Comparison of ENCODE assay signal across 6 cellular contexts in genomic region chr2:15838481-15838880, GRCh38.
"Had no signal": no experiment of that assay in that cellular context is flagged by ENCODE, and none has a peak within 500 bp of the region (broad histone marks: within the 10 kb centered on the region; RNA-seq: fewer than 3 reads in every experiment).

No MANE protein-coding gene starts in this region.

- DNase-seq: GM23248, GOT3, H7, H9, HCEC 1CT, HFFc6 had no signal
